ENCODE assay signal across 24 cellular contexts in genomic region chr9:95729669-95730368, GRCh38.
"Had no signal": no experiment of that assay in that cellular context is flagged by ENCODE, and none has a peak within 500 bp of the region (broad histone marks: within the 10 kb centered on the region; RNA-seq: fewer than 3 reads in every experiment).

No MANE protein-coding gene starts in this region.

- H3K4me3 ChIP-seq: breast epithelium, SK-N-MC had no signal

- FAIRE-seq: TTC549 had no signal

- H3K27ac Mint-ChIP-seq: activated CD4-positive, alpha-beta memory T cell treated with anti-CD3 and anti-CD28 coated beads for 36 hours; activated CD4-positive, alpha-beta T cell treated with anti-CD3 and anti-CD28 coated beads, Interleukin-2, amount 10 ng/mL, durations not matched to agents 7 days and 5 days; activated naive CD4-positive, alpha-beta T cell treated with anti-CD3 and anti-CD28 coated beads, Interleukin-2, amount 10 ng/mL, durations not matched to agents 7 days and 5 days; activated naive CD8-positive, alpha-beta T cell treated with anti-CD3 and anti-CD28 coated beads for 36 hours; activated T-cell treated with anti-CD3 and anti-CD28 coated beads, Interleukin-2, amount 50 U/mL, for 72 hours; activated T-helper 2 cell treated with anti-CD3 and anti-CD28 coated beads, Interferon-gamma antibody, Interleukin-2, Interleukin-4, amounts not matched to agents 10 μg/mL and 5 μg/mL and 100 μg/mL, durations not matched to agents 14 hours and 24 hours and 36 hours; T-cell had no signal

- ATAC-seq: activated T-cell treated with anti-CD3 and anti-CD28 coated beads, Interleukin-2, amount 50 U/mL, for 72 hours; T-cell had no signal

- H3K36me3 ChIP-seq: breast epithelium had no signal

- H3K27ac ChIP-seq: breast epithelium, SK-N-MC had no signal

- H3K9me3 ChIP-seq: breast epithelium had no signal

- DNase-seq: activated CD4-positive, alpha-beta memory T cell treated with anti-CD3 and anti-CD28 coated beads for 36 hours; activated CD4-positive, alpha-beta T cell treated with anti-CD3 and anti-CD28 coated beads, Interleukin-2, amount 10 ng/mL, durations not matched to agents 7 days and 5 days; activated CD4-positive, CD25-positive, alpha-beta regulatory T cell; activated CD8-positive, alpha-beta memory T cell treated with anti-CD3 and anti-CD28 coated beads for 24 hours; activated gamma-delta T cell treated with Interleukin-2 at 50 U/mL for 16 hours; activated naive CD4-positive, alpha-beta T cell treated with anti-CD3 and anti-CD28 coated beads, Interleukin-2, amount 10 ng/mL, durations not matched to agents 7 days and 5 days; activated naive CD8-positive, alpha-beta T cell treated with anti-CD3 and anti-CD28 coated beads for 36 hours; activated T-cell treated with anti-CD3 and anti-CD28 coated beads, Interleukin-2, amount 50 U/mL, for 72 hours; aorta; caudate nucleus; NCI-H1092 treated with DMSO at 0.1 percent for 48 hours; NCI-H1417 treated with DMSO at 0.1 percent for 48 hours; NCI-H1694; NCI-H2029; NCI-H345; NCI-H510A; NCI-H526 treated with DMSO at 0.1 percent for 48 hours; T-cell; T-helper 2 cell; T1000 had no signal

- H3K4me1 ChIP-seq: breast epithelium had no signal

- H3K4me3 Mint-ChIP-seq: activated CD4-positive, alpha-beta memory T cell treated with anti-CD3 and anti-CD28 coated beads for 36 hours; activated CD4-positive, alpha-beta T cell treated with anti-CD3 and anti-CD28 coated beads, Interleukin-2, amount 10 ng/mL, durations not matched to agents 7 days and 5 days; activated naive CD4-positive, alpha-beta T cell treated with anti-CD3 and anti-CD28 coated beads, Interleukin-2, amount 10 ng/mL, durations not matched to agents 7 days and 5 days; activated naive CD8-positive, alpha-beta T cell treated with anti-CD3 and anti-CD28 coated beads for 36 hours; activated T-cell treated with anti-CD3 and anti-CD28 coated beads, Interleukin-2, amount 50 U/mL, for 72 hours; T-cell had no signal
